Comparison of ENCODE assay signal across 10 cellular contexts in genomic region chr10:96719205-96719604, GRCh38. TPM values are rescaled to one million over a fixed set of nuclear protein-coding genes. Genes with fewer than 3 reads are reported as not detected.
A peak's percentile ranks its signal among the peaks of the same experiment; 100 is the strongest.
DNase-seq lines count a peak whose midpoint lies in the region; TF ChIP-seq lines count a peak whose summit lies in the region.
"Had no signal": no experiment of that assay in that cellular context is flagged by ENCODE, and none has a peak within 500 bp of the region (broad histone marks: within the 10 kb centered on the region; RNA-seq: fewer than 3 reads in every experiment).

No MANE protein-coding gene starts in this region.

- no peak for TF ChIP-seq POLR2A in NB4 (IDR thresholded peaks at IDR 0.05; ENCODE audit: extremely low read depth, insufficient read length)

- H3K4me1 ChIP-seq in colonic mucosa, result no peaks in the 10 kb centered on the region
- peaks cover 8 to 12% (median 11%) of the 10 kb centered on the region in 3 donors for H3K4me1 ChIP-seq in skeletal muscle tissue (ENCODE audit: control insufficient read depth in 3 of 3, insufficient read depth in 3 of 3, low read length in 3 of 3)

- H3K36me3 ChIP-seq in colonic mucosa (no peaks in the 10 kb centered on the region), skeletal muscle tissue (ENCODE audit: control insufficient read depth in 3 of 3, insufficient read depth in 3 of 3, low read length in 3 of 3) (no peaks in the 10 kb centered on the region)

- TF ChIP-seq CTCF in NB4 (IDR thresholded peaks at IDR 0.05; ENCODE audit: low read depth, low read length), result no peak
- TF ChIP-seq CTCF in colonic mucosa (IDR thresholded peaks at IDR 0.05), result no peak

- H3K27ac ChIP-seq in colonic mucosa, result peak overlapping the region; percentile 44
- peak overlapping the region; percentile 14 for H3K27ac ChIP-seq in skeletal muscle tissue (ENCODE audit: low read depth, low read length)
- H3K27ac ChIP-seq: RWPE1 had no signal

- H3K27me3 ChIP-seq in colonic mucosa (no peaks in the 10 kb centered on the region), skeletal muscle tissue (ENCODE audit: control insufficient read depth in 3 of 3, insufficient read depth in 3 of 3, low read length in 3 of 3) (peaks cover 0 to 4% (median 0%) of the 10 kb centered on the region in 3 donors)

- DNase-seq in NCI-H2227 treated with DMSO at 0.1 percent for 48 hours (lab: John Stamatoyannopoulos, UW) (peak; percentile 30), NCI-H2227 (lab: John Stamatoyannopoulos, UW; ENCODE audit: unreplicated experiment) (no peak), NB4 (ENCODE audit: low read depth) (no peak), colonic mucosa (no peak), activated gamma-delta T cell treated with Interleukin-2 at 50 U/mL for 16 hours (no peak), posterior vena cava (ENCODE audit: low spot score) (no peak)
- DNase-seq in activated CD4-positive, CD25-positive, alpha-beta regulatory T cell (lab: John Stamatoyannopoulos, UW), result no peak

- intact Hi-C loops in colonic mucosa (cut with DNase I), result loop anchor here (10.0 kb wide), 1 partner anchor 74 kb away; no protein-coding TSS in a partner anchor
- intact Hi-C loops in posterior vena cava (cut with DNase I), result no loop called here

- H3K9ac ChIP-seq in colonic mucosa (ENCODE audit: low read depth in 2 of 2, low read length in 2 of 2), result no peak overlapping the region
- peak overlapping the region in 1 of 3 donors; percentile 9 for H3K9ac ChIP-seq in skeletal muscle tissue (ENCODE audit: low read depth in 1 of 3, low read length in 3 of 3)
- H3K9ac ChIP-seq: parathyroid adenoma had no signal

- H3K4me3 ChIP-seq in NB4 (ENCODE audit: low read depth, low read length) (peak overlapping the region; percentile 84), colonic mucosa (peak overlapping the region; percentile 68), skeletal muscle tissue (ENCODE audit: low read length in 3 of 3) (peak overlapping the region in 2 of 3 donors; percentile 28 to 46)

- H3K9me3 ChIP-seq in colonic mucosa, result no peaks in the 10 kb centered on the region
- H3K9me3 ChIP-seq in skeletal muscle tissue (ENCODE audit: control insufficient read depth in 3 of 3, low read length in 3 of 3), result no peaks in the 10 kb centered on the region

RNA-seq across cellular contexts. Expression of gene PIK3AP1, which starts 1.1 kb away (rescaled TPM):
- total RNA-seq in colonic mucosa (10 to 100 TPM; 10.9 to 12.4 TPM), skeletal muscle tissue (6.3 TPM), posterior vena cava (10 to 100 TPM in 1 of 2 donors, 1 to 10 TPM in 1; 5.8 to 14.5 TPM)
